11 cellular contexts compared by ENCODE assay signal in the genomic region with DNA sequence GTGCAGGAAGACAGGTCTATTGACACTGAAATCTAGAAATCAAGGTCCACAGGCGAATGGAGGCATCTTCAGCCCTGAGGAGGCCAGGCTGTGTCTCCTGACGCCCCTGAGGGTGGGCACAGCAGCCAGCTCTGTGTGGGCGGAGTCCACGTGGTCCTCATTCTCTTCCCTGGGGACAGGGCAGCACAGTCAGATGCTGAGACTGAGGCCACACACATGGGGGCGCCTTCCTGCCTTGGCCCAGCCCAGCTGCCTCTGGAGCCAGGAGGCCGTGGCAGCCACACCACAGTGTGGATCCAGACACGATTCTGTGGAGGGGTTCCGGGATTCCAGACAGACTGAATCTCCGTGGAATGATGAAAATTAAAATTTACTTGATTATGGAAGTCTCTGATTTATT. TPM values are rescaled to one million over a fixed set of nuclear protein-coding genes. Genes with fewer than 3 reads are reported as not detected.
DNase-seq lines count a peak whose midpoint lies in the region; ATAC-seq and TF ChIP-seq lines count a peak whose summit lies in the region.
"Had no signal": no experiment of that assay in that cellular context is flagged by ENCODE, and none has a peak within 500 bp of the region (broad histone marks: within the 10 kb centered on the region; RNA-seq: fewer than 3 reads in every experiment).

No MANE protein-coding gene starts in this region.

- DNase-seq in HCT116 (ENCODE audit: low read depth, low spot score) = no peak
- DNase-seq in endodermal cell = no peak
- DNase-seq in occipital lobe (lab: John Stamatoyannopoulos, UW) = no peak
- DNase-seq in A172 (ENCODE audit: low spot score) = no peak
- no peak for DNase-seq in NCI-H146 (lab: John Stamatoyannopoulos, UW)
- DNase-seq: CD4-positive, CD25-positive, alpha-beta regulatory T cell; MV-4-11; NCI-H524 treated with DMSO at 0.1 percent for 48 hours; substantia nigra had no signal

- RAD21 ChIA-PET in HCT116 (lab: Charles Lee; ENCODE audit: low non-redundant PET in 1 of 2, low total read pairs in 2 of 2, uncharacterized antibody in 2 of 2, unreplicated experiment in 2 of 2) = no interaction called here

- BruUV-seq in HCT116 (replicated peaks; lab: Mats Ljungman, UMichigan) = no TSS peak

- H3K9ac ChIP-seq in BLaER1 (peak overlapping the region; percentile 2; the same call in 1 of the 2 replicates), HCT116 (ENCODE audit: low read length) (no peak overlapping the region), endodermal cell (ENCODE audit: extremely low read depth, low read length, poor library complexity, severe bottlenecking) (no peak overlapping the region)

- peak; percentile 14 to 32 (median 19); a peak in 4 of 6 replicates for TF ChIP-seq CTCF in HCT116 (IDR thresholded peaks at IDR 0.05 in 2 of 3, conservative IDR thresholded peaks at IDR 0.05 in 1 of 3; ENCODE audit: borderline replicate concordance in 1 of 3, insufficient read depth in 1 of 3, low read depth in 2 of 3, low read length in 2 of 3)
- TF ChIP-seq CTCF in endodermal cell (conservative IDR thresholded peaks at IDR 0.05) = peak; percentile 49

- no peak overlapping the region for H3K4me3 Mint-ChIP-seq in endodermal cell
- H3K4me3 Mint-ChIP-seq: CD4-positive, CD25-positive, alpha-beta regulatory T cell had no signal

- intact Hi-C loops in HCT116 (cut with micrococcal nuclease) = loop anchor here (5.0 kb wide), 2 partner anchors 83 to 368 kb away; no protein-coding TSS in a partner anchor

- TF ChIP-seq POLR2A in HCT116 (IDR thresholded peaks at IDR 0.05; ENCODE audit: borderline replicate concordance, extremely low read depth, insufficient read depth, insufficient read length) = no peak

- H3K4me1 Mint-ChIP-seq in endodermal cell = no peaks in the 10 kb centered on the region
- H3K4me1 Mint-ChIP-seq: CD4-positive, CD25-positive, alpha-beta regulatory T cell had no signal

- H3K27ac ChIP-seq in BLaER1 (peak overlapping the region; percentile 34), HCT116 (ENCODE audit: low read depth, low read length) (no peak overlapping the region), endodermal cell (ENCODE audit: low read depth, low read length) (no peak overlapping the region)

- peaks cover 72% of the 10 kb centered on the region for H3K36me3 ChIP-seq in BLaER1
- H3K36me3 ChIP-seq in HCT116 (ENCODE audit: control insufficient read depth in 1 of 2, insufficient read depth in 2 of 2, low read length in 2 of 2) = peaks cover 13 to 43% of the 10 kb centered on the region in 2 experiments; a peak in 3 of 4 replicates
- peaks cover 44% of the 10 kb centered on the region for H3K36me3 ChIP-seq in endodermal cell (ENCODE audit: control insufficient read depth, insufficient read depth, low read length)

- H3K4me1 ChIP-seq in BLaER1 = peaks cover 45% of the 10 kb centered on the region
- H3K4me1 ChIP-seq in HCT116 (ENCODE audit: control insufficient read depth in 1 of 2, insufficient read depth in 2 of 2, low read length in 2 of 2) = peaks cover 0 to 5% of the 10 kb centered on the region in 2 experiments; a peak in 1 of 4 replicates
- H3K4me1 ChIP-seq in endodermal cell (ENCODE audit: control insufficient read depth, insufficient read depth, low read length) = no peaks in the 10 kb centered on the region

- peak overlapping the region; percentile 28; the same call in 1 of the 2 replicates for H3K4me3 ChIP-seq in BLaER1
- no peak overlapping the region for H3K4me3 ChIP-seq in HCT116 (replicated peaks in 1 of 2; ENCODE audit: low read depth in 1 of 2, low read length in 2 of 2)
- no peak overlapping the region for H3K4me3 ChIP-seq in endodermal cell (ENCODE audit: low read length)

- WGBS in endodermal cell (ENCODE audit: insufficient coverage in 1 of 2, insufficient read length in 1 of 2), 2 experiments = 78 to 92% methylated on average over 6 to 9 of the region's 9 CpGs

- peak; percentile 38; the same call in 1 of the 2 replicates for TF ChIP-seq RAD21 in HCT116 (IDR thresholded peaks at IDR 0.05; ENCODE audit: low read depth)

- H2AFZ ChIP-seq in HCT116 (ENCODE audit: low read depth, low read length, poor library complexity, severe bottlenecking) = no peak overlapping the region

- H4K20me1 ChIP-seq in BLaER1 (peaks cover 76% of the 10 kb centered on the region), HCT116 (ENCODE audit: insufficient read depth) (no peaks in the 10 kb centered on the region)

- H3K79me2 ChIP-seq in HCT116 (ENCODE audit: insufficient read depth, low read length) = no peaks in the 10 kb centered on the region

- no peaks in the 10 kb centered on the region for H3K9me2 ChIP-seq in HCT116 (ENCODE audit: insufficient read depth)

- H3K27me3 Mint-ChIP-seq in endodermal cell (ENCODE audit: insufficient read depth) = no peaks in the 10 kb centered on the region
- H3K27me3 Mint-ChIP-seq: CD4-positive, CD25-positive, alpha-beta regulatory T cell had no signal

- CTCF ChIA-PET in HCT116 (lab: Charles Lee) = interaction anchor here (1.1 to 1.5 kb wide), 2 partner anchors 86 to 97 kb away, joined by 3 to 4 read pairs; no protein-coding TSS in a partner anchor

- H3K27me3 ChIP-seq in BLaER1 (no peaks in the 10 kb centered on the region), HCT116 (ENCODE audit: insufficient read depth, low read length) (no peaks in the 10 kb centered on the region), endodermal cell (ENCODE audit: control insufficient read depth, insufficient read depth, low read length, poor library complexity, severe bottlenecking) (no peaks in the 10 kb centered on the region)

- H3K36me3 Mint-ChIP-seq in endodermal cell (ENCODE audit: low read depth) = peaks cover 48% of the 10 kb centered on the region

- no peak for ATAC-seq in HCT116

- H3K9me3 ChIP-seq in BLaER1 (no peaks in the 10 kb centered on the region), HCT116 (ENCODE audit: control insufficient read depth in 1 of 2, insufficient read depth in 1 of 2, low read depth in 1 of 2, low read length in 2 of 2) (no peaks in the 10 kb centered on the region), endodermal cell (ENCODE audit: control insufficient read depth, low read length) (no peaks in the 10 kb centered on the region)

- POLR2A ChIA-PET in HCT116 (lab: Charles Lee) = no interaction called here

- H3K9me3 Mint-ChIP-seq in endodermal cell = no peaks in the 10 kb centered on the region

- no peak overlapping the region for H3K27ac Mint-ChIP-seq in endodermal cell

- H3K4me2 ChIP-seq in BLaER1 = peak overlapping the region; percentile 81
- no peak overlapping the region for H3K4me2 ChIP-seq in HCT116 (ENCODE audit: low read length)

TF ChIP-seq in HCT116, 20 proteins besides CTCF, POLR2A, EP300 and RAD21 (continues in another document):
- TF ChIP-seq, protein P1, sequence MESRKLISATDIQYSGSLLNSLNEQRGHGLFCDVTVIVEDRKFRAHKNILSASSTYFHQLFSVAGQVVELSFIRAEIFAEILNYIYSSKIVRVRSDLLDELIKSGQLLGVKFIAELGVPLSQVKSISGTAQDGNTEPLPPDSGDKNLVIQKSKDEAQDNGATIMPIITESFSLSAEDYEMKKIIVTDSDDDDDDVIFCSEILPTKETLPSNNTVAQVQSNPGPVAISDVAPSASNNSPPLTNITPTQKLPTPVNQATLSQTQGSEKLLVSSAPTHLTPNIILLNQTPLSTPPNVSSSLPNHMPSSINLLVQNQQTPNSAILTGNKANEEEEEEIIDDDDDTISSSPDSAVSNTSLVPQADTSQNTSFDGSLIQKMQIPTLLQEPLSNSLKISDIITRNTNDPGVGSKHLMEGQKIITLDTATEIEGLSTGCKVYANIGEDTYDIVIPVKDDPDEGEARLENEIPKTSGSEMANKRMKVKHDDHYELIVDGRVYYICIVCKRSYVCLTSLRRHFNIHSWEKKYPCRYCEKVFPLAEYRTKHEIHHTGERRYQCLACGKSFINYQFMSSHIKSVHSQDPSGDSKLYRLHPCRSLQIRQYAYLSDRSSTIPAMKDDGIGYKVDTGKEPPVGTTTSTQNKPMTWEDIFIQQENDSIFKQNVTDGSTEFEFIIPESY (IDR thresholded peaks at IDR 0.05; ENCODE audit: extremely low read depth, insufficient replicate concordance, low read length) = no peak
- TF ChIP-seq CEBPB (IDR thresholded peaks at IDR 0.05; ENCODE audit: low read depth) = no peak
- TF ChIP-seq, protein P2, sequence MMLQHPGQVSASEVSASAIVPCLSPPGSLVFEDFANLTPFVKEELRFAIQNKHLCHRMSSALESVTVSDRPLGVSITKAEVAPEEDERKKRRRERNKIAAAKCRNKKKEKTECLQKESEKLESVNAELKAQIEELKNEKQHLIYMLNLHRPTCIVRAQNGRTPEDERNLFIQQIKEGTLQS (IDR thresholded peaks at IDR 0.05) = no peak
- TF ChIP-seq EZH2 (IDR thresholded peaks at IDR 0.05) = no peak
- no peak for TF ChIP-seq FOSL1 (IDR thresholded peaks at IDR 0.05; ENCODE audit: low read depth)
- TF ChIP-seq YY1 (IDR thresholded peaks at IDR 0.05; ENCODE audit: extremely low read depth, insufficient replicate concordance, low read depth, low read length) = no peak
- no peak for TF ChIP-seq SIN3A (IDR thresholded peaks at IDR 0.05; ENCODE audit: low read depth)
- no peak for TF ChIP-seq EZH2phosphoT487 (IDR thresholded peaks at IDR 0.05; ENCODE audit: borderline replicate concordance)
- TF ChIP-seq, protein P3, sequence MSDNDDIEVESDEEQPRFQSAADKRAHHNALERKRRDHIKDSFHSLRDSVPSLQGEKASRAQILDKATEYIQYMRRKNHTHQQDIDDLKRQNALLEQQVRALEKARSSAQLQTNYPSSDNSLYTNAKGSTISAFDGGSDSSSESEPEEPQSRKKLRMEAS (IDR thresholded peaks at IDR 0.05) = no peak

RNA-seq across cellular contexts. Expression of a gene that starts 20.8 kb away (rescaled TPM):
- total RNA-seq in HCT116 (2021; ENCODE audit: unreplicated experiment) = 31.7 TPM
- polyA plus RNA-seq in HCT116 (2012) = 18.3 and 19.1 TPM in 2 replicates
- 100 to 1,000 TPM; 107 to 125 TPM for total RNA-seq in endodermal cell
- 86.3 TPM for polyA plus RNA-seq in endodermal cell (2013, experiment 1 of 2)
- polyA plus RNA-seq in endodermal cell (2013, experiment 2 of 2) = 66.7 TPM
- 14.7 TPM for total RNA-seq in occipital lobe
- total RNA-seq in A172 (2014; rRNA removed; shearing (Covaris generic)) = 12.4 and 19.8 TPM in 2 replicates
- total RNA-seq: myocyte had no signal
- polyA plus RNA-seq: CD4-positive, CD25-positive, alpha-beta regulatory T cell had no signal

RNA-seq across cellular contexts. Expression of a gene that starts 42.0 kb away (rescaled TPM):
- 67.3 TPM for total RNA-seq in HCT116 (2021; ENCODE audit: unreplicated experiment)
- 25.9 and 36.3 TPM in 2 replicates for polyA plus RNA-seq in HCT116 (2012)
- 10 to 100 TPM; 45.7 to 52.4 TPM for total RNA-seq in endodermal cell
- 22.3 TPM for polyA plus RNA-seq in endodermal cell (2013, experiment 1 of 2)
- 22.7 TPM for polyA plus RNA-seq in endodermal cell (2013, experiment 2 of 2)
- total RNA-seq in occipital lobe = 92.3 TPM
- 48.3 and 55.6 TPM in 2 replicates for total RNA-seq in A172 (2014; rRNA removed; shearing (Covaris generic))

RNA-seq across cellular contexts. Expression of a gene that starts 57.3 kb away (rescaled TPM):
- total RNA-seq in HCT116 (2021; ENCODE audit: unreplicated experiment) (145 TPM), endodermal cell (100 to 1,000 TPM; 153 to 208 TPM), occipital lobe (105 TPM)
- 75.3 and 77.0 TPM in 2 replicates for polyA plus RNA-seq in HCT116 (2012)
- polyA plus RNA-seq in endodermal cell (2013, experiment 1 of 2) = 137 TPM
- polyA plus RNA-seq in endodermal cell (2013, experiment 2 of 2) = 132 TPM
- 63.5 and 70.0 TPM in 2 replicates for total RNA-seq in A172 (2014; rRNA removed; shearing (Covaris generic))
